Comparison of ENCODE assay signal across 1 cellular context in genomic region chr4:75672461-75673026, GRCh38.
A peak's percentile ranks its signal among the peaks of the same experiment; 100 is the strongest.
TF ChIP-seq lines count a peak whose summit lies in the region.

No MANE protein-coding gene starts in this region.

TF ChIP-seq in K562, 482 proteins besides CTCF, POLR2A, EP300 and RAD21 (continued from another document):
- TF ChIP-seq ZNF518B (CRISPR knock-in tag; IDR thresholded peaks at IDR 0.05) = no peak
- 0 out of 2 replicates have a peak, but pooled peaks have one; percentile 1 for TF ChIP-seq MAFG (tag; conservative IDR thresholded peaks at IDR 0.05)
- TF ChIP-seq MCM2 (IDR thresholded peaks at IDR 0.05; ENCODE audit: low read depth) = no peak
- peak; percentile 46; the same call in 1 of the 2 replicates for TF ChIP-seq SIN3B (IDR thresholded peaks at IDR 0.05; ENCODE audit: low read depth)
- TF ChIP-seq ETV6 (IDR thresholded peaks at IDR 0.05; ENCODE audit: borderline replicate concordance in 1 of 2, low read depth in 2 of 2, low read length in 1 of 2) = no peak
- 0 out of 2 replicates have a peak, but pooled peaks have one; percentile 16 for TF ChIP-seq ETV6 (CRISPR knock-in tag; IDR thresholded peaks at IDR 0.05; ENCODE audit: borderline replicate concordance)
- TF ChIP-seq PML (IDR thresholded peaks at IDR 0.05; ENCODE audit: low read length) = 0 out of 2 replicates have a peak, but pooled peaks have one; percentile 9
- TF ChIP-seq MYNN (IDR thresholded peaks at IDR 0.05) = no peak
- no peak for TF ChIP-seq MYNN (CRISPR knock-in tag; IDR thresholded peaks at IDR 0.05)
- no peak for TF ChIP-seq POLR2AphosphoS5 (IDR thresholded peaks at IDR 0.05; ENCODE audit: control insufficient read depth, insufficient read depth, low read depth, low read length)
- peak; percentile 49; the same call in 1 of the 2 replicates for TF ChIP-seq CREB1 (IDR thresholded peaks at IDR 0.05)
- TF ChIP-seq CREB1 (CRISPR knock-in tag; IDR thresholded peaks at IDR 0.05) = peak; percentile 51; the same call in 1 of the 2 replicates
- peak; percentile 82; the same call in 1 of the 2 replicates for TF ChIP-seq FOXP1 (CRISPR knock-in tag; IDR thresholded peaks at IDR 0.05)
- TF ChIP-seq LEF1 (IDR thresholded peaks at IDR 0.05) = peak; percentile 20; the same call in 1 of the 2 replicates
- no peak for TF ChIP-seq ZKSCAN3 (CRISPR knock-in tag; IDR thresholded peaks at IDR 0.05)
- 0 out of 2 replicates have a peak, but pooled peaks have one; percentile 69 for TF ChIP-seq AFF4 (CRISPR knock-in tag; IDR thresholded peaks at IDR 0.05)
- peak; percentile 7 for TF ChIP-seq ZNF280A (IDR thresholded peaks at IDR 0.05; ENCODE audit: low read depth, partially characterized antibody)
